Comparison of ENCODE assay signal across 28 cellular contexts in genomic region chr6:40131675-40132074, GRCh38.
"Had no signal": no experiment of that assay in that cellular context is flagged by ENCODE, and none has a peak within 500 bp of the region (broad histone marks: within the 10 kb centered on the region; RNA-seq: fewer than 3 reads in every experiment).

No MANE protein-coding gene starts in this region.

- ATAC-seq: activated CD4-positive, alpha-beta T cell treated with anti-CD3 and anti-CD28 coated beads for 36 hours; activated CD8-positive, alpha-beta memory T cell treated with anti-CD3 and anti-CD28 coated beads, Interleukin-2, amount 10 ng/mL, durations not matched to agents 7 days and 5 days; activated CD8-positive, alpha-beta T cell treated with anti-CD3 and anti-CD28 coated beads, Interleukin-2, amount 10 ng/mL, durations not matched to agents 7 days and 5 days; activated naive CD8-positive, alpha-beta T cell treated with anti-CD3 and anti-CD28 coated beads, Interleukin-2, amount 50 U/mL, for 24 hours; body of pancreas; gastroesophageal sphincter; T-helper 17 cell had no signal

- DNase-seq: activated CD4-positive, alpha-beta memory T cell treated with anti-CD3 and anti-CD28 coated beads for 36 hours; activated CD4-positive, alpha-beta T cell treated with anti-CD3 and anti-CD28 coated beads for 36 hours; activated CD4-positive, alpha-beta T cell treated with anti-CD3 and anti-CD28 coated beads, Interleukin-2, amount 10 ng/mL, durations not matched to agents 24 days and 14 days; activated CD4-positive, CD25-positive, alpha-beta regulatory T cell; activated CD4-positive, CD25-positive, alpha-beta regulatory T cell treated with anti-CD3 and anti-CD28 coated beads, Interleukin-2, amount 50 U/mL, for 72 hours; activated CD8-positive, alpha-beta memory T cell treated with anti-CD3 and anti-CD28 coated beads, Interleukin-2, amount 10 ng/mL, durations not matched to agents 7 days and 5 days; activated CD8-positive, alpha-beta memory T cell treated with anti-CD3 and anti-CD28 coated beads, Interleukin-2, amount 50 U/mL, for 4 hours; activated CD8-positive, alpha-beta T cell treated with anti-CD3 and anti-CD28 coated beads, Interleukin-2, amount 10 ng/mL, durations not matched to agents 7 days and 5 days; activated effector memory CD4-positive, alpha-beta T cell treated with anti-CD3 and anti-CD28 coated beads, Interleukin-2, amount 50 U/mL, for 16 hours; activated naive CD4-positive, alpha-beta T cell treated with anti-CD3 and anti-CD28 coated beads for 36 hours; activated naive CD8-positive, alpha-beta T cell treated with anti-CD3 and anti-CD28 coated beads for 36 hours; activated naive CD8-positive, alpha-beta T cell treated with anti-CD3 and anti-CD28 coated beads, Interleukin-2, amount 50 U/mL, for 24 hours; activated T-cell treated with anti-CD3 and anti-CD28 coated beads, Interleukin-2, amount 50 U/mL, for 1 hour; activated T-cell treated with anti-CD3 and anti-CD28 coated beads, Interleukin-2, amount 50 U/mL, for 48 hours; adrenal gland; amygdala; aorta; body of pancreas; caudate nucleus; colonic mucosa; effector CD8-positive, alpha-beta T cell; esophagus squamous epithelium; foreskin melanocyte; T-helper 1 cell; T-helper 17 cell; T1000 had no signal

- H3K36me3 ChIP-seq: adrenal gland, colonic mucosa, esophagus squamous epithelium, gastroesophageal sphincter had no signal

- H3K27ac ChIP-seq: adrenal gland, body of pancreas, colonic mucosa, epithelial cell of prostate, esophagus squamous epithelium, gastroesophageal sphincter had no signal

- H3K9me3 ChIP-seq: adrenal gland, body of pancreas, colonic mucosa, esophagus squamous epithelium, gastroesophageal sphincter had no signal

- H3K27me3 ChIP-seq: adrenal gland, body of pancreas, colonic mucosa, esophagus squamous epithelium, gastroesophageal sphincter had no signal

- H3K4me1 ChIP-seq: adrenal gland, body of pancreas, colonic mucosa, esophagus squamous epithelium, gastroesophageal sphincter had no signal

- H3K4me3 ChIP-seq: adrenal gland, body of pancreas, colonic mucosa, esophagus squamous epithelium, gastroesophageal sphincter had no signal
